ENCODE assay signal across 14 cellular contexts in the genomic region with DNA sequence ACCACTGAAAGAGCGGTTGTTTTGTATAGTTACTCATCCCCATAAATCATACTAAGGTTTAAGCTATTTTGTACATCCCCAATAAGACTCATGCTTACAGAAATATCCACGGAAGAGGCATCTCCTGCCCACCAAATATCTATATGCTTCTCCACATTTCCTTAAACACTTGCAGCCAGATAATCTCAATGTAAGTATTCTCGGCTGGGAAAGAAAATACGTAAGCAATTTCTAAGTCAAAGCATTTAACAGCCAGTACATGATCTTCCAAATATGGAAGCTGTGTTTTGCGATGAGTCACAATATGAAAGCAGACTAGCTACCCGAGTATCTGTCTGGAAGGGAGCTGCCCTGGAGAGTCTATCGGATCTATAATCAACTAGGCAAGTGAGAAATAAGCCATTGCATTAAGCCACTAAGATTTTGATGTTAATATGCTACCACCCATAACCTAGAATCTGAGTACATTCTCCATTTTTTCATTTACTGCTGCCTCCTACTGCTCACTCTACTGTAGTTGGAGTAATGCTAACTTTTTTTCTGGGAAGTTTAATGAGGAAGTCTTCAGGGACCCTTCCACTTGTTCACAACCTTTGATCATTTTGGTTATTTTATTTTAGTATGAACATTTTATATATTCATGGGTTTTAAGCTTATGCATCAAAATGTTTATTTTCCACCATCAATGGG. TPM values are rescaled to one million over a fixed set of nuclear protein-coding genes. Genes with fewer than 3 reads are reported as not detected.
A peak's percentile ranks its signal among the peaks of the same experiment; 100 is the strongest.
DNase-seq lines count a peak whose midpoint lies in the region; ATAC-seq and TF ChIP-seq lines count a peak whose summit lies in the region.
"Had no signal": no experiment of that assay in that cellular context is flagged by ENCODE, and none has a peak within 500 bp of the region (broad histone marks: within the 10 kb centered on the region; RNA-seq: fewer than 3 reads in every experiment).

No MANE protein-coding gene starts in this region.

- no peak overlapping the region for H3K27ac Mint-ChIP-seq in T-helper 2 cell treated with Interferon-gamma antibody and Interleukin-4, amounts not matched to agents 5 μg/mL and 100 μg/mL, for 36 hours
- H3K27ac Mint-ChIP-seq in activated CD4-positive, alpha-beta memory T cell treated with anti-CD3 and anti-CD28 coated beads, Interleukin-2, amount 10 ng/mL, durations not matched to agents 7 days and 5 days = no peak overlapping the region
- H3K27ac Mint-ChIP-seq: CD14-positive monocyte; T-helper 1 cell treated with Interleukin-12 subunit alpha and Interleukin-12 subunit beta and Interleukin-4 antibody, amounts not matched to agents 30 μg/mL and 1 μg/mL, for 36 hours had no signal

- no peak for ATAC-seq in HG03045 (IDR thresholded peaks at IDR 0.05; ENCODE audit: unreplicated experiment)
- ATAC-seq: gastrocnemius medialis had no signal

- peaks cover 2% of the 10 kb centered on the region for H3K4me1 Mint-ChIP-seq in T-helper 2 cell treated with Interferon-gamma antibody and Interleukin-4, amounts not matched to agents 5 μg/mL and 100 μg/mL, for 36 hours (ENCODE audit: low read depth)
- H3K4me1 Mint-ChIP-seq in activated CD4-positive, alpha-beta memory T cell treated with anti-CD3 and anti-CD28 coated beads, Interleukin-2, amount 10 ng/mL, durations not matched to agents 7 days and 5 days = peaks cover 5% of the 10 kb centered on the region
- H3K4me1 Mint-ChIP-seq: CD14-positive monocyte had no signal

- peaks cover 24% of the 10 kb centered on the region for H3K27me3 Mint-ChIP-seq in T-helper 2 cell treated with Interferon-gamma antibody and Interleukin-4, amounts not matched to agents 5 μg/mL and 100 μg/mL, for 36 hours (ENCODE audit: low read depth)
- H3K27me3 Mint-ChIP-seq in activated CD4-positive, alpha-beta memory T cell treated with anti-CD3 and anti-CD28 coated beads, Interleukin-2, amount 10 ng/mL, durations not matched to agents 7 days and 5 days = peaks cover 3% of the 10 kb centered on the region

- CTCF ChIA-PET in AG04450 (lab: Charles Lee) = interaction anchor here (0.5 to 2.1 kb wide), 15 partner anchors 9 to 831 kb away, joined by 3 to 20 read pairs (median 5); partner anchors contain the start of gene ZMAT3
- CTCF ChIA-PET in activated CD4-positive, alpha-beta memory T cell treated with anti-CD3 and anti-CD28 coated beads, Interleukin-2, amount 10 ng/mL, durations not matched to agents 7 days and 5 days (lab: Charles Lee) = interaction anchor here (1.1 to 2.4 kb wide), 5 partner anchors 9 to 216 kb away, joined by 3 to 14 read pairs (median 5); no protein-coding TSS in a partner anchor

- H3K4me3 Mint-ChIP-seq in T-helper 2 cell treated with Interferon-gamma antibody and Interleukin-4, amounts not matched to agents 5 μg/mL and 100 μg/mL, for 36 hours = no peak overlapping the region
- H3K4me3 Mint-ChIP-seq in activated CD4-positive, alpha-beta memory T cell treated with anti-CD3 and anti-CD28 coated beads, Interleukin-2, amount 10 ng/mL, durations not matched to agents 7 days and 5 days = no peak overlapping the region
- H3K4me3 Mint-ChIP-seq: CD14-positive monocyte; T-helper 1 cell treated with Interleukin-12 subunit alpha and Interleukin-12 subunit beta and Interleukin-4 antibody, amounts not matched to agents 30 μg/mL and 1 μg/mL, for 36 hours had no signal

- H3K27ac ChIP-seq in AG04450 (ENCODE audit: low read depth, low read length) = no peak overlapping the region
- H3K27ac ChIP-seq: gastrocnemius medialis had no signal

- POLR2A ChIA-PET in AG04450 (lab: Yijun Ruan, JAX) = no interaction called here
- POLR2A ChIA-PET in activated CD4-positive, alpha-beta memory T cell treated with anti-CD3 and anti-CD28 coated beads, Interleukin-2, amount 10 ng/mL, durations not matched to agents 7 days and 5 days (lab: Charles Lee) = no interaction called here

- H3K36me3 Mint-ChIP-seq in T-helper 2 cell treated with Interferon-gamma antibody and Interleukin-4, amounts not matched to agents 5 μg/mL and 100 μg/mL, for 36 hours (ENCODE audit: low read depth) = no peaks in the 10 kb centered on the region
- H3K36me3 Mint-ChIP-seq in activated CD4-positive, alpha-beta memory T cell treated with anti-CD3 and anti-CD28 coated beads, Interleukin-2, amount 10 ng/mL, durations not matched to agents 7 days and 5 days (ENCODE audit: low read depth) = no peaks in the 10 kb centered on the region
- H3K36me3 Mint-ChIP-seq: CD14-positive monocyte had no signal

- peak; percentile 42 for TF ChIP-seq CTCF in AG04450 (IDR thresholded peaks at IDR 0.05; ENCODE audit: low read depth, low read length)

- H3K4me3 ChIP-seq in AG04450 (ENCODE audit: low read depth, low read length) = peak overlapping the region; percentile 38
- H3K4me3 ChIP-seq: gastrocnemius medialis, lung, skin epidermis had no signal

- DNase-seq in AG04450 (ENCODE audit: low read depth, low spot score) = peak; percentile 33
- DNase-seq in LHCN-M2 (ENCODE audit: low read depth) = peak; percentile 82
- DNase-seq in amniotic stem cell (lab: John Stamatoyannopoulos, UW) = peak; percentile 42
- peak; percentile 79 for DNase-seq in iris pigment epithelial cell (ENCODE audit: low read depth)
- DNase-seq in T-helper 2 cell treated with Interferon-gamma antibody and Interleukin-4, amounts not matched to agents 5 μg/mL and 100 μg/mL, for 36 hours (ENCODE audit: low spot score) = no peak
- DNase-seq in medulla oblongata (ENCODE audit: extremely low spot score) = no peak
- DNase-seq in activated CD4-positive, alpha-beta memory T cell treated with anti-CD3 and anti-CD28 coated beads, Interleukin-2, amount 10 ng/mL, durations not matched to agents 7 days and 5 days = no peak
- DNase-seq: aorta, gastrocnemius medialis had no signal

- H3K9me3 ChIP-seq in AG04450 (ENCODE audit: control insufficient read depth, insufficient read depth, low read length) = no peaks in the 10 kb centered on the region
- H3K9me3 ChIP-seq: gastrocnemius medialis had no signal

- no peaks in the 10 kb centered on the region for H3K9me3 Mint-ChIP-seq in T-helper 2 cell treated with Interferon-gamma antibody and Interleukin-4, amounts not matched to agents 5 μg/mL and 100 μg/mL, for 36 hours
- H3K9me3 Mint-ChIP-seq in activated CD4-positive, alpha-beta memory T cell treated with anti-CD3 and anti-CD28 coated beads, Interleukin-2, amount 10 ng/mL, durations not matched to agents 7 days and 5 days = no peaks in the 10 kb centered on the region
- H3K9me3 Mint-ChIP-seq: T-helper 1 cell treated with Interleukin-12 subunit alpha and Interleukin-12 subunit beta and Interleukin-4 antibody, amounts not matched to agents 30 μg/mL and 1 μg/mL, for 36 hours had no signal

- H3K27me3 ChIP-seq in AG04450 (ENCODE audit: control insufficient read depth, insufficient read depth, low read length) = no peaks in the 10 kb centered on the region
- H3K27me3 ChIP-seq: gastrocnemius medialis had no signal

RNA-seq across cellular contexts. Expression of gene ZMAT3, which starts 26.9 kb away (rescaled TPM):
- 46.2 and 51.9 TPM in 2 replicates for polyA plus RNA-seq in AG04450 (2011; rRNA removed)
- 167 and 212 TPM in 2 replicates for polyA minus RNA-seq in AG04450 (2011; rRNA and poly(A)+ RNA removed)
- total RNA-seq in LHCN-M2 (2014; rRNA removed) = 41.7 and 53.6 TPM in 2 replicates
- 26.5 TPM for polyA plus RNA-seq in LHCN-M2 (2012)
- total RNA-seq in activated CD4-positive, alpha-beta memory T cell treated with anti-CD3 and anti-CD28 coated beads, Interleukin-2, amount 10 ng/mL, durations not matched to agents 7 days and 5 days = 10 to 100 TPM; 12.3 to 13.9 TPM

RNA-seq across cellular contexts. Expression of gene PIK3CA, which starts 49.6 kb away (rescaled TPM):
- 13.9 and 21.4 TPM in 2 replicates for polyA plus RNA-seq in AG04450 (2011; rRNA removed)
- 14.9 and 28.4 TPM in 2 replicates for polyA minus RNA-seq in AG04450 (2011; rRNA and poly(A)+ RNA removed)
- 16.5 and 22.8 TPM in 2 replicates for total RNA-seq in LHCN-M2 (2014; rRNA removed)
- polyA plus RNA-seq in LHCN-M2 (2012) = 5.3 TPM
- total RNA-seq in activated CD4-positive, alpha-beta memory T cell treated with anti-CD3 and anti-CD28 coated beads, Interleukin-2, amount 10 ng/mL, durations not matched to agents 7 days and 5 days = 10 to 100 TPM; 25.9 to 26.2 TPM

Comparison
In these comparisons a context has a peak if more than half of its experiments do, and no peak if none do; other contexts are left out.
1. DNase-seq: peak in AG04450 (single experiment), LHCN-M2 (single experiment), amniotic stem cell (single experiment) and iris pigment epithelial cell (single experiment); none in T-helper 2 cell treated with Interferon-gamma antibody and Interleukin-4, amounts not matched to agents 5 μg/mL and 100 μg/mL, for 36 hours (single experiment), medulla oblongata (single experiment) and activated CD4-positive, alpha-beta memory T cell treated with anti-CD3 and anti-CD28 coated beads, Interleukin-2, amount 10 ng/mL, durations not matched to agents 7 days and 5 days (single experiment).